ENCODE assay signal across 8 cellular contexts in the genomic region with DNA sequence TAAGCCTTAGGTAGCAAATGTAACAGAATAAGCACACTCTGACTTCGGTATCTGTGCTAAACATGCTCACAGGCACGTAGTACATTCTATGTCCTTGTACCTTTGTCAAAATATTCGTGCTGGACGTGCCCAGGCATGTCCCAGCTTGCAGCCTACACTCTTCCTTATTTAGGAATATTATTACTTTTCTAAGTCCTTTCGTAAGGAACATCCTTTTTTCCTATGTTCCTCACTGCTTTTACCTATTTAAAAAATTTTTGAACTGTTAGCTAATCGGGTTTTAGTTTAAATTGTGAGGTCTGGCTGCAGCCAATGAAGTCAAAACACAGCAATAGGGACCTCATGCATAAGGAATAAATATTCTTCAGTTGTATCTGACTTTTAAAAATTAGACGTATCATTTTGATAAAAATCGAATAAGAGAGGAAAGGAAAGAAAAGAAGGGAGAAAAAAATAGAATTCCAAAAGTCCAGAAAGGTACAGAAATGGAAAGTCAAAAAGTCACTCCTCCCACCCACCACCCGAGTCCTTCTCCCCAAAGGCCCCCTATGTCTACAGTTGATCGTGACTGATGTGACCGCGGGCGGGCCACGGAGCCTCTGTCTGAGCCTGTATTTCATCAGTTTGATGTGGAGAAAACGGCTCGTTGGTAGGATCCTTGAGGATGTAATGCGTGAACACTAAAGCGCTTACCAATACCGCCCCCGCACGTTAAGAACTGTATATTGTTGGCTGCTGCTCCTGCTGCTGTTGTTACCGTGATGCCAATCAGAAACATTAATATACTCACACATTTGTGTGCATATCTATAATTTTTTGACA. TPM values are rescaled to one million over a fixed set of nuclear protein-coding genes. Genes with fewer than 3 reads are reported as not detected.
DNase-seq lines count a peak whose midpoint lies in the region; ATAC-seq and TF ChIP-seq lines count a peak whose summit lies in the region.

No MANE protein-coding gene starts in this region.

- no peak overlapping the region for H3K4me3 Mint-ChIP-seq in natural killer cell treated with Interleukin-12 subunit alpha and Interleukin-12 subunit beta and Interleukin-15 and Interleukin-18, amount 100 ng/mL, for 72 hours

- no peak for TF ChIP-seq CTCF in vagina (IDR thresholded peaks at IDR 0.05)

- no peak overlapping the region for H3K27ac Mint-ChIP-seq in natural killer cell treated with Interleukin-12 subunit alpha and Interleukin-12 subunit beta and Interleukin-15 and Interleukin-18, amount 100 ng/mL, for 72 hours

- no peaks in the 10 kb centered on the region for H3K36me3 Mint-ChIP-seq in natural killer cell treated with Interleukin-12 subunit alpha and Interleukin-12 subunit beta and Interleukin-15 and Interleukin-18, amount 100 ng/mL, for 72 hours

- peaks cover 7 to 12% of the 10 kb centered on the region in 2 donors for H3K4me1 Mint-ChIP-seq in natural killer cell treated with Interleukin-12 subunit alpha and Interleukin-12 subunit beta and Interleukin-15 and Interleukin-18, amount 100 ng/mL, for 72 hours (ENCODE audit: low read depth in 2 of 2)

- TF ChIP-seq POLR2A in vagina (IDR thresholded peaks at IDR 0.05) = no peak

- peak; percentile 87 for DNase-seq in Ammon's horn (ENCODE audit: low spot score)
- peak; percentile 55 for DNase-seq in activated CD4-positive, alpha-beta T cell treated with anti-CD3 and anti-CD28 coated beads, Interleukin-2, amount 50 U/mL, for 1 hour
- peak; percentile 71 for DNase-seq in natural killer cell treated with Interleukin-12 subunit alpha and Interleukin-12 subunit beta and Interleukin-15 and Interleukin-18, amount 100 ng/mL, for 72 hours (ENCODE audit: low spot score)
- DNase-seq in vagina (ENCODE audit: extremely low spot score in 2 of 2) = peak in 1 of 2 donors; percentile 89
- no peak for DNase-seq in DMS53 (lab: John Stamatoyannopoulos, UW)

- no peaks in the 10 kb centered on the region for H3K27me3 Mint-ChIP-seq in natural killer cell treated with Interleukin-12 subunit alpha and Interleukin-12 subunit beta and Interleukin-15 and Interleukin-18, amount 100 ng/mL, for 72 hours

- peaks cover 22% of the 10 kb centered on the region for H3K4me1 ChIP-seq in vagina

- peak overlapping the region; percentile 97 for H3K27ac ChIP-seq in vagina

- H3K9me3 Mint-ChIP-seq in natural killer cell treated with Interleukin-12 subunit alpha and Interleukin-12 subunit beta and Interleukin-15 and Interleukin-18, amount 100 ng/mL, for 72 hours = no peaks in the 10 kb centered on the region

- no peaks in the 10 kb centered on the region for H3K36me3 ChIP-seq in vagina

- intact Hi-C loops in vagina (cut with DNase I) = no loop called here

- ATAC-seq in GM19395 (IDR thresholded peaks at IDR 0.05; ENCODE audit: unreplicated experiment) (peak; percentile 26), HG03460 (IDR thresholded peaks at IDR 0.05; ENCODE audit: unreplicated experiment) (peak; percentile 33), esophagus mucosa (peak; percentile 58)
- peak; percentile 52 to 64 for ATAC-seq in natural killer cell treated with Interleukin-12 subunit alpha and Interleukin-12 subunit beta and Interleukin-15 and Interleukin-18, amount 100 ng/mL, for 72 hours

- no peaks in the 10 kb centered on the region for H3K27me3 ChIP-seq in vagina

- no peaks in the 10 kb centered on the region for H3K9me3 ChIP-seq in vagina

- H3K4me3 ChIP-seq in vagina = peak overlapping the region; percentile 48 to 51

RNA-seq across cellular contexts. Expression of a gene that starts 24.4 kb away (rescaled TPM):
- total RNA-seq in esophagus mucosa (1,223 TPM), vagina (2,671 TPM)
- 1,000 to 10,000 TPM in 1 of 2 donors, 100 to 1,000 TPM in 1; 691 to 1,324 TPM for total RNA-seq in natural killer cell treated with Interleukin-12 subunit alpha and Interleukin-12 subunit beta and Interleukin-15 and Interleukin-18, amount 100 ng/mL, for 72 hours

RNA-seq across cellular contexts. Expression of a gene that starts 50.1 kb away (rescaled TPM):
- total RNA-seq in esophagus mucosa (11.8 TPM), vagina (11.3 TPM)
- total RNA-seq in natural killer cell treated with Interleukin-12 subunit alpha and Interleukin-12 subunit beta and Interleukin-15 and Interleukin-18, amount 100 ng/mL, for 72 hours = 10 to 100 TPM; 35.5 to 70.3 TPM

RNA-seq across cellular contexts. Expression of a gene that starts 54.6 kb away (rescaled TPM):
- total RNA-seq in esophagus mucosa = 15.4 TPM
- total RNA-seq in natural killer cell treated with Interleukin-12 subunit alpha and Interleukin-12 subunit beta and Interleukin-15 and Interleukin-18, amount 100 ng/mL, for 72 hours = 10 to 100 TPM; 16.5 to 30.0 TPM
- 4.4 TPM for total RNA-seq in vagina
